28 cellular contexts compared by ENCODE assay signal in genomic region chr22:49358041-49358440, GRCh38.
"Had no signal": no experiment of that assay in that cellular context is flagged by ENCODE, and none has a peak within 500 bp of the region (broad histone marks: within the 10 kb centered on the region; RNA-seq: fewer than 3 reads in every experiment).

No MANE protein-coding gene starts in this region.

- H3K27me3 ChIP-seq: foreskin keratinocyte had no signal

- H3K4me1 Mint-ChIP-seq: immature natural killer cell had no signal

- ATAC-seq: foreskin keratinocyte, heart left ventricle, left lung, right cardiac atrium had no signal

- H3K36me3 Mint-ChIP-seq: immature natural killer cell, mesothelial cell of epicardium, naive B cell had no signal

- H3K27ac Mint-ChIP-seq: activated T-helper 1 cell treated with anti-CD3 and anti-CD28 coated beads, Interleukin-12 subunit alpha, Interleukin-12 subunit beta, Interleukin-2, Interleukin-4 antibody, amounts not matched to agents 30 ng/mL and 10 ng/mL and 1 ng/mL, durations not matched to agents 14 hours and 24 hours and 36 hours; endodermal cell; immature natural killer cell; mesothelial cell of epicardium; T-helper 1 cell treated with Interleukin-12 subunit alpha and Interleukin-12 subunit beta and Interleukin-4 antibody, amounts not matched to agents 30 μg/mL and 1 μg/mL, for 36 hours had no signal

- H3K36me3 ChIP-seq: esophagus muscularis mucosa, heart left ventricle, left lung, thoracic aorta had no signal

- H3K27ac ChIP-seq: esophagus muscularis mucosa, foreskin keratinocyte, heart left ventricle, left lung, thoracic aorta, VCaP had no signal

- H3K4me1 ChIP-seq: esophagus muscularis mucosa, foreskin keratinocyte, heart left ventricle, left lung had no signal

- H3K4me3 ChIP-seq: esophagus muscularis mucosa, heart left ventricle, left lung, thoracic aorta had no signal

- H3K4me3 Mint-ChIP-seq: activated T-helper 1 cell treated with anti-CD3 and anti-CD28 coated beads, Interleukin-12 subunit alpha, Interleukin-12 subunit beta, Interleukin-2, Interleukin-4 antibody, amounts not matched to agents 30 ng/mL and 10 ng/mL and 1 ng/mL, durations not matched to agents 14 hours and 24 hours and 36 hours; endodermal cell; immature natural killer cell; mesothelial cell of epicardium; naive B cell; T-helper 1 cell treated with Interleukin-12 subunit alpha and Interleukin-12 subunit beta and Interleukin-4 antibody, amounts not matched to agents 30 μg/mL and 1 μg/mL, for 36 hours had no signal

- H3K9me3 Mint-ChIP-seq: activated T-helper 1 cell treated with anti-CD3 and anti-CD28 coated beads, Interleukin-12 subunit alpha, Interleukin-12 subunit beta, Interleukin-2, Interleukin-4 antibody, amounts not matched to agents 30 ng/mL and 10 ng/mL and 1 ng/mL, durations not matched to agents 14 hours and 24 hours and 36 hours; endodermal cell; immature natural killer cell; mesothelial cell of epicardium; naive B cell; T-helper 1 cell treated with Interleukin-12 subunit alpha and Interleukin-12 subunit beta and Interleukin-4 antibody, amounts not matched to agents 30 μg/mL and 1 μg/mL, for 36 hours had no signal

- DNase-seq: activated CD4-positive, alpha-beta T cell treated with anti-CD3 and anti-CD28 coated beads for 4 hours; activated CD4-positive, alpha-beta T cell treated with anti-CD3 and anti-CD28 coated beads, Interleukin-2, amount 50 U/mL, for 4 hours; activated gamma-delta T cell treated with Interleukin-2 at 50 U/mL for 16 hours; activated naive CD4-positive, alpha-beta T cell treated with anti-CD3 and anti-CD28 coated beads, Interleukin-2, amount 50 U/mL, for 16 hours; activated T-cell treated with anti-CD3 and anti-CD28 coated beads, Interleukin-2, amount 50 U/mL, for 1 hour; amniotic stem cell; caudate nucleus; endodermal cell; foreskin keratinocyte; heart left ventricle; hypothalamus; immature natural killer cell; kidney glomerular epithelial cell; left lung; naive B cell; nucleus accumbens; right cardiac atrium; stimulated activated CD4-positive, alpha-beta T cell treated with anti-CD3 and anti-CD28 coated beads, Interleukin-2, amount 100 ng/mL, for 48 hours; stimulated activated naive CD4-positive, alpha-beta T cell treated with Interleukin-2 at 50 U/mL for 16 hours; SW 1271; T-helper 9 cell; trophoblast cell had no signal

- H3K9me3 ChIP-seq: esophagus muscularis mucosa, heart left ventricle, left lung, thoracic aorta had no signal
